Comparison of ENCODE assay signal across 1 cellular context in genomic region chr13:113508531-113509254, GRCh38.
TF ChIP-seq lines count a peak whose summit lies in the region.

No MANE protein-coding gene starts in this region.

TF ChIP-seq in GM23338, 12 proteins besides CTCF, POLR2A, EP300 and RAD21 (continued from another document):
- TF ChIP-seq ZNF462 (CRISPR knock-in tag; IDR thresholded peaks at IDR 0.05) (no peak), REST (IDR thresholded peaks at IDR 0.05; ENCODE audit: unreplicated experiment) (no peak), CREB1 (CRISPR knock-in tag; IDR thresholded peaks at IDR 0.05; ENCODE audit: low read depth) (no peak), JUNB (IDR thresholded peaks at IDR 0.05; ENCODE audit: unreplicated experiment) (no peak)
TF ChIP-seq in GM23338: peak in this region for 0.
